ENCODE assay signal across 8 cellular contexts in genomic region chr20:58388882-58389323, GRCh38. TPM values are rescaled to one million over a fixed set of nuclear protein-coding genes. Genes with fewer than 3 reads are reported as not detected.
DNase-seq lines count a peak whose midpoint lies in the region; ATAC-seq and TF ChIP-seq lines count a peak whose summit lies in the region.

A gene with protein sequence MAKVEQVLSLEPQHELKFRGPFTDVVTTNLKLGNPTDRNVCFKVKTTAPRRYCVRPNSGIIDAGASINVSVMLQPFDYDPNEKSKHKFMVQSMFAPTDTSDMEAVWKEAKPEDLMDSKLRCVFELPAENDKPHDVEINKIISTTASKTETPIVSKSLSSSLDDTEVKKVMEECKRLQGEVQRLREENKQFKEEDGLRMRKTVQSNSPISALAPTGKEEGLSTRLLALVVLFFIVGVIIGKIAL (plus strand): TSS chr20:58389229. CDS start chr20:58389460, 231 bp downstream.

- TF ChIP-seq CTCF in coronary artery (IDR thresholded peaks at IDR 0.05) = no peak

- H3K4me3 ChIP-seq in BLaER1 treated with 17β-estradiol and CSF1 and Interleukin-3, amounts not matched to agents 10 nM and 100 nM = peak within 1 kb of the TSS; percentile 82 to 94 (median 90)
- peak within 1 kb of the TSS; percentile 94 for H3K4me3 ChIP-seq in coronary artery

- H3K27ac ChIP-seq in BLaER1 treated with 17β-estradiol and CSF1 and Interleukin-3, amounts not matched to agents 10 nM and 100 nM = peak within 1 kb of the TSS; percentile 92 to 98 (median 96)
- H3K27ac ChIP-seq in coronary artery = peak within 1 kb of the TSS; percentile 94 to 96

- peaks cover 25 to 45% (median 41%) of the 10 kb centered on the region in 11 experiments; a peak in 19 of 22 replicates for H4K20me1 ChIP-seq in BLaER1 treated with 17β-estradiol and CSF1 and Interleukin-3, amounts not matched to agents 10 nM and 100 nM

- peaks cover 0 to 11% (median 2%) of the 10 kb centered on the region in 11 experiments; a peak in 7 of 22 replicates for H3K9me3 ChIP-seq in BLaER1 treated with 17β-estradiol and CSF1 and Interleukin-3, amounts not matched to agents 10 nM and 100 nM (replicated peaks in 1 of 11)

- DNase-seq in NCI-H69 (lab: John Stamatoyannopoulos, UW) (peak; percentile 92), coronary artery (ENCODE audit: low spot score) (peak; percentile 95), left lobe of liver (ENCODE audit: low spot score) (peak; percentile 98)
- peak; percentile 94 for DNase-seq in activated CD4-positive, alpha-beta T cell treated with anti-CD3 and anti-CD28 coated beads, Interleukin-2, amount 10 ng/mL, durations not matched to agents 7 days and 5 days
- peak; percentile 96 to 97 for DNase-seq in stimulated activated CD4-positive, alpha-beta T cell treated with anti-CD3 and anti-CD28 coated beads, Interleukin-2, amount 100 ng/mL, for 24 hours

- peak within 1 kb of the TSS; percentile 85 to 99 (median 93) for H3K4me2 ChIP-seq in BLaER1 treated with 17β-estradiol and CSF1 and Interleukin-3, amounts not matched to agents 10 nM and 100 nM

- H3K36me3 Mint-ChIP-seq in activated CD4-positive, alpha-beta T cell treated with anti-CD3 and anti-CD28 coated beads, Interleukin-2, amount 10 ng/mL, durations not matched to agents 7 days and 5 days (ENCODE audit: low read depth) = peaks cover 33% of the 10 kb centered on the region

- peak within 1 kb of the TSS; percentile 88 for H3K4me3 Mint-ChIP-seq in activated CD4-positive, alpha-beta T cell treated with anti-CD3 and anti-CD28 coated beads, Interleukin-2, amount 10 ng/mL, durations not matched to agents 7 days and 5 days

- H3K9me3 Mint-ChIP-seq in activated CD4-positive, alpha-beta T cell treated with anti-CD3 and anti-CD28 coated beads, Interleukin-2, amount 10 ng/mL, durations not matched to agents 7 days and 5 days = no peaks in the 10 kb centered on the region

- peaks cover 17 to 40% (median 37%) of the 10 kb centered on the region in 11 experiments; a peak in 20 of 22 replicates for H3K36me3 ChIP-seq in BLaER1 treated with 17β-estradiol and CSF1 and Interleukin-3, amounts not matched to agents 10 nM and 100 nM

- H3K27me3 Mint-ChIP-seq in activated CD4-positive, alpha-beta T cell treated with anti-CD3 and anti-CD28 coated beads, Interleukin-2, amount 10 ng/mL, durations not matched to agents 7 days and 5 days = peaks cover 3% of the 10 kb centered on the region

- peak; percentile 98 for ATAC-seq in GM19328 (IDR thresholded peaks at IDR 0.05; ENCODE audit: unreplicated experiment)
- peak; percentile 91 for ATAC-seq in HG03469 (IDR thresholded peaks at IDR 0.05; ENCODE audit: unreplicated experiment)
- peak; percentile 97 for ATAC-seq in left lobe of liver

- CTCF ChIA-PET in activated CD4-positive, alpha-beta T cell treated with anti-CD3 and anti-CD28 coated beads, Interleukin-2, amount 10 ng/mL, durations not matched to agents 7 days and 5 days (lab: Charles Lee) = interaction anchor here (0.8 to 1.0 kb wide), 3 partner anchors 30 to 151 kb away, joined by 3 read pairs; no protein-coding TSS in a partner anchor

- peak within 1 kb of the TSS; percentile 94 to 99 (median 96) for H3K9ac ChIP-seq in BLaER1 treated with 17β-estradiol and CSF1 and Interleukin-3, amounts not matched to agents 10 nM and 100 nM

- H3K27me3 ChIP-seq in BLaER1 treated with 17β-estradiol and CSF1 and Interleukin-3, amounts not matched to agents 10 nM and 100 nM = no peaks in the 10 kb centered on the region

- POLR2A ChIA-PET in activated CD4-positive, alpha-beta T cell treated with anti-CD3 and anti-CD28 coated beads, Interleukin-2, amount 10 ng/mL, durations not matched to agents 7 days and 5 days (lab: Charles Lee) = interaction anchor here (0.8 kb wide), 2 partner anchors 9 to 263 kb away, joined by 5 to 7 read pairs; partner anchors contain the start of gene STX16

- H3K4me1 ChIP-seq in BLaER1 treated with 17β-estradiol and CSF1 and Interleukin-3, amounts not matched to agents 10 nM and 100 nM = peaks cover 20 to 37% (median 25%) of the 10 kb centered on the region in 10 experiments

- H3K4me1 Mint-ChIP-seq in activated CD4-positive, alpha-beta T cell treated with anti-CD3 and anti-CD28 coated beads, Interleukin-2, amount 10 ng/mL, durations not matched to agents 7 days and 5 days = peaks cover 36% of the 10 kb centered on the region

- H3K27ac Mint-ChIP-seq in activated CD4-positive, alpha-beta T cell treated with anti-CD3 and anti-CD28 coated beads, Interleukin-2, amount 10 ng/mL, durations not matched to agents 7 days and 5 days = peak within 1 kb of the TSS; percentile 98

RNA-seq across cellular contexts. Expression of the gene that starts here (rescaled TPM):
- total RNA-seq in activated CD4-positive, alpha-beta T cell treated with anti-CD3 and anti-CD28 coated beads, Interleukin-2, amount 10 ng/mL, durations not matched to agents 7 days and 5 days = 10 to 100 TPM; 31.0 to 39.1 TPM
- total RNA-seq in left lobe of liver = 41.6 TPM

Comparison
In these comparisons a context has a peak if more than half of its experiments do, and no peak if none do; other contexts are left out.
1. Peak in every context shown above with its lines: DNase-seq, ATAC-seq, H3K4me3 ChIP-seq and H3K27ac ChIP-seq.